8 cellular contexts compared by ENCODE assay signal in the genomic region with DNA sequence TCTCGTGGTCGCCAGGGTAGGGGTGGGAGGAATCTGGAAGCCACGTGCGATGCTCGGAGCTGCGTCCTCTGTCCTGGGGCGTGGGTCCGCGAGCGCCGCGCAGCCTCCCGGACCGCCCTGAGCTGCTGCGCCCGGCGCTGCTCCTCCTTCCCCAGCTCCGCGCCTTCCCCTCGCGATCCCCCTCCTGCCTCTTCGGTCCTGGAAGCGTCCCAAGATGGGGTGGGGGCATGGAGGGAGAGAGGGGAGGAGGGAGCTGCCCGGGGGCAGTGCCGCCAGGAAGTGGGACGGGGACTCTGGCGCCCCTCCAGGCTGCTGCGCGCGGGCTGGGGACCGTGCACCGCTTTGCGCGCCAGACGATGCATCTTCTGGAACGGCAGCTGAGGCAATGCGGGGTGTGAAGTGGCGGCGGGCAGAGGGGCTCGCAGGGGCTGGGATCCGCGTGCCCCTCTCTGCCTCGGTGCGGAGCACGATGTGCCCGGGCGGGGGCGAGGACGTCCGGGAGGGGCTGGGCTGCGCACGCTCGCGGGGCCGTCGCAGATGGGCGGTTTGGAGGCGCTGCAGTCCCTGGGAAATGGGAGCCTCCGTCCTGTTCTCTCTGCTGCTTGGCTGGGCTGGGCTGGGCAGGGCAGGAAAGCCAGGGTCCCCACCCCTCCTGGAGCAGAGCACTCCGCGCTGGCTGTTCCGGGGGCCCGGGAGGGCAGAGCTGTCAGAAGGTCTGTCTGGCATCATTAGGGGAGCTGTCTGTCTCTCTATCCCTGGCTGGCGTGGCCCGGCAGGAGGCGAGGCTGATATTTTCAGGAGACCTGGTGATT.
DNase-seq lines count a peak whose midpoint lies in the region; ATAC-seq and TF ChIP-seq lines count a peak whose summit lies in the region.

No MANE protein-coding gene starts in this region.

- ATAC-seq in Right ventricle myocardium superior (ENCODE audit: poor library complexity) (peak; percentile 56), Right ventricle myocardium inferior (no peak), GM19351 (IDR thresholded peaks at IDR 0.05; ENCODE audit: unreplicated experiment) (no peak), GM19023 (IDR thresholded peaks at IDR 0.05; ENCODE audit: unreplicated experiment) (no peak), HG03442 (IDR thresholded peaks at IDR 0.05; ENCODE audit: unreplicated experiment) (no peak)
- ATAC-seq in activated CD8-positive, alpha-beta memory T cell treated with anti-CD3 and anti-CD28 coated beads, Interleukin-2, amount 10 ng/mL, durations not matched to agents 7 days and 5 days = peak; percentile 71

- CTCF ChIA-PET in activated CD8-positive, alpha-beta memory T cell treated with anti-CD3 and anti-CD28 coated beads, Interleukin-2, amount 10 ng/mL, durations not matched to agents 7 days and 5 days (lab: Charles Lee) = interaction anchor here (1.1 to 1.3 kb wide), 2 partner anchors 9 to 99 kb away, joined by 3 to 4 read pairs; no protein-coding TSS in a partner anchor

- no peak for TF ChIP-seq CTCF in right atrium auricular region (IDR thresholded peaks at IDR 0.05)

- H3K4me3 Mint-ChIP-seq in activated CD8-positive, alpha-beta memory T cell treated with anti-CD3 and anti-CD28 coated beads, Interleukin-2, amount 10 ng/mL, durations not matched to agents 7 days and 5 days = no peak overlapping the region

- no peaks in the 10 kb centered on the region for H3K27me3 ChIP-seq in right atrium auricular region

- H3K27ac ChIP-seq in right atrium auricular region = no peak overlapping the region

- H3K4me1 Mint-ChIP-seq in activated CD8-positive, alpha-beta memory T cell treated with anti-CD3 and anti-CD28 coated beads, Interleukin-2, amount 10 ng/mL, durations not matched to agents 7 days and 5 days = no peaks in the 10 kb centered on the region

- H3K4me1 ChIP-seq in right atrium auricular region = peaks cover 0 to 15% of the 10 kb centered on the region in 2 donors

- H3K9me3 ChIP-seq in right atrium auricular region = no peaks in the 10 kb centered on the region

- H3K27me3 Mint-ChIP-seq in activated CD8-positive, alpha-beta memory T cell treated with anti-CD3 and anti-CD28 coated beads, Interleukin-2, amount 10 ng/mL, durations not matched to agents 7 days and 5 days = peaks cover 46% of the 10 kb centered on the region

- peak overlapping the region; percentile 21 to 41 for H3K4me3 ChIP-seq in right atrium auricular region

- no peak overlapping the region for H3K27ac Mint-ChIP-seq in activated CD8-positive, alpha-beta memory T cell treated with anti-CD3 and anti-CD28 coated beads, Interleukin-2, amount 10 ng/mL, durations not matched to agents 7 days and 5 days

- H3K36me3 Mint-ChIP-seq in activated CD8-positive, alpha-beta memory T cell treated with anti-CD3 and anti-CD28 coated beads, Interleukin-2, amount 10 ng/mL, durations not matched to agents 7 days and 5 days = no peaks in the 10 kb centered on the region

- no peaks in the 10 kb centered on the region for H3K9me3 Mint-ChIP-seq in activated CD8-positive, alpha-beta memory T cell treated with anti-CD3 and anti-CD28 coated beads, Interleukin-2, amount 10 ng/mL, durations not matched to agents 7 days and 5 days (ENCODE audit: low read depth)

- H3K36me3 ChIP-seq in right atrium auricular region = no peaks in the 10 kb centered on the region

- DNase-seq in Right ventricle myocardium superior = no peak
- no peak for DNase-seq in Right ventricle myocardium inferior (ENCODE audit: missing footprints)
- DNase-seq in activated CD8-positive, alpha-beta memory T cell treated with anti-CD3 and anti-CD28 coated beads, Interleukin-2, amount 10 ng/mL, durations not matched to agents 7 days and 5 days = no peak
- no peak for DNase-seq in right atrium auricular region (ENCODE audit: low spot score)
- DNase-seq in stimulated activated CD8-positive, alpha-beta memory T cell treated with anti-CD3 and anti-CD28 coated beads, Interleukin-2, amount 100 ng/mL, for 48 hours (ENCODE audit: low read depth in 2 of 2) = peak; percentile 15 to 39

- intact Hi-C loops in Right ventricle myocardium superior (cut with DNase I) (no loop called here), Right ventricle myocardium inferior (cut with DNase I) (no loop called here)

Comparison
In these comparisons a context has a peak if more than half of its experiments do, and no peak if none do; other contexts are left out.
1. ATAC-seq: peak in Right ventricle myocardium superior (single experiment) and activated CD8-positive, alpha-beta memory T cell treated with anti-CD3 and anti-CD28 coated beads, Interleukin-2, amount 10 ng/mL, durations not matched to agents 7 days and 5 days (single experiment); none in Right ventricle myocardium inferior (single experiment), GM19351 (single experiment), GM19023 (single experiment) and HG03442 (single experiment).
2. DNase-seq: peak in stimulated activated CD8-positive, alpha-beta memory T cell treated with anti-CD3 and anti-CD28 coated beads, Interleukin-2, amount 100 ng/mL, for 48 hours (2 of 2); none in Right ventricle myocardium superior (single experiment), Right ventricle myocardium inferior (single experiment), activated CD8-positive, alpha-beta memory T cell treated with anti-CD3 and anti-CD28 coated beads, Interleukin-2, amount 10 ng/mL, durations not matched to agents 7 days and 5 days (single experiment) and right atrium auricular region (single experiment).